In the genomic region with DNA sequence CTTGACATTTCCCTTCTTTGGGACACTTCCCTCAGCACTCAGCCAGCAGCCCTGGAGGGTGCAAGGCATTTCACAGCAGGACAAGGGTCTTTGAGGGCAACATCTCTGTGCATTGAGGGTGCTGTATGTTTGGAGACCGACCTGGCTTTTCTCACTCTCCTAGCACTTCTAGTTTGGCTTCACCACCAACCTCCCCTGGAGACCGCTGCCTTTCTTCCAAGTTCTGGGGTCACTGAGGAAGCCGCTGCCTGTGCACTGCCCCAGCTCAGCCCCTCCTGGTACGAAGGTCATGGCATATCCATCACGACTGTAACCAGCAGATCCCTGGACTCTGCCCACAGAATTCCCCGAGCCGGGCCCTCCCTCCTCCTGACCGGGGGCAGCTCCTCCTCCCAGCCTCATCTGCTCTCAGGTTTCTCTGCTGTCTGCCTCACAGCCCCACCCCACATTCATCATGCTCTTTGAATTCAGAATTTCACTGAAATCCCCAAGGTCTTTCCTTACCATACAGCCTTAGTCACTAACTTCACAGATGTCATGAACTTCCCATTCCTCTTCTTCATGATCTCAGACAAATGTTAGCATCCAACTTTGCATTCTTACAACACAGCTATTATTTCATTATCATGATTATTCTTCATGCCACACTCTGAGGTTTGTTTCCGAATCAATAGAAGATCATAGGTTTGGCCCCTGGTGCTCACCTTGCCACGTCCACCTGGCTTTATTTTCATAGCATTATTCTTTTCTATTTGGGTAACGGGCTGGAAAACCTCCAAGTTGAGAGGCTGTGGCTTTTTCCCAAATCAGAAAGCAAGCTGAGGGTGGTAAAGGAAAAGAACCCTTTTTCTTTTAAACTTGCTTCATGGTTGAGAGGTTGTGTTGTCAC, we compare ENCODE assay signal across 1 cellular context.
A peak's percentile ranks its signal among the peaks of the same experiment; 100 is the strongest.
TF ChIP-seq lines count a peak whose summit lies in the region.

No MANE protein-coding gene starts in this region.

TF ChIP-seq in HepG2, 621 proteins besides CTCF, POLR2A, EP300 and RAD21 (continued from another document and continues in another):
- TF ChIP-seq, protein P1, sequence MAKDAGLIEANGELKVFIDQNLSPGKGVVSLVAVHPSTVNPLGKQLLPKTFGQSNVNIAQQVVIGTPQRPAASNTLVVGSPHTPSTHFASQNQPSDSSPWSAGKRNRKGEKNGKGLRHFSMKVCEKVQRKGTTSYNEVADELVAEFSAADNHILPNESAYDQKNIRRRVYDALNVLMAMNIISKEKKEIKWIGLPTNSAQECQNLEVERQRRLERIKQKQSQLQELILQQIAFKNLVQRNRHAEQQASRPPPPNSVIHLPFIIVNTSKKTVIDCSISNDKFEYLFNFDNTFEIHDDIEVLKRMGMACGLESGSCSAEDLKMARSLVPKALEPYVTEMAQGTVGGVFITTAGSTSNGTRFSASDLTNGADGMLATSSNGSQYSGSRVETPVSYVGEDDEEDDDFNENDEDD (CRISPR knock-in tag; IDR thresholded peaks at IDR 0.05; ENCODE audit: borderline replicate concordance), result no peak
- TF ChIP-seq, protein P2, sequence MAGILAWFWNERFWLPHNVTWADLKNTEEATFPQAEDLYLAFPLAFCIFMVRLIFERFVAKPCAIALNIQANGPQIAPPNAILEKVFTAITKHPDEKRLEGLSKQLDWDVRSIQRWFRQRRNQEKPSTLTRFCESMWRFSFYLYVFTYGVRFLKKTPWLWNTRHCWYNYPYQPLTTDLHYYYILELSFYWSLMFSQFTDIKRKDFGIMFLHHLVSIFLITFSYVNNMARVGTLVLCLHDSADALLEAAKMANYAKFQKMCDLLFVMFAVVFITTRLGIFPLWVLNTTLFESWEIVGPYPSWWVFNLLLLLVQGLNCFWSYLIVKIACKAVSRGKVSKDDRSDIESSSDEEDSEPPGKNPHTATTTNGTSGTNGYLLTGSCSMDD (CRISPR knock-in tag; IDR thresholded peaks at IDR 0.05), result no peak
- TF ChIP-seq HDAC6 (IDR thresholded peaks at IDR 0.05; ENCODE audit: low read depth, low read length), result no peak
- TF ChIP-seq, protein P3, sequence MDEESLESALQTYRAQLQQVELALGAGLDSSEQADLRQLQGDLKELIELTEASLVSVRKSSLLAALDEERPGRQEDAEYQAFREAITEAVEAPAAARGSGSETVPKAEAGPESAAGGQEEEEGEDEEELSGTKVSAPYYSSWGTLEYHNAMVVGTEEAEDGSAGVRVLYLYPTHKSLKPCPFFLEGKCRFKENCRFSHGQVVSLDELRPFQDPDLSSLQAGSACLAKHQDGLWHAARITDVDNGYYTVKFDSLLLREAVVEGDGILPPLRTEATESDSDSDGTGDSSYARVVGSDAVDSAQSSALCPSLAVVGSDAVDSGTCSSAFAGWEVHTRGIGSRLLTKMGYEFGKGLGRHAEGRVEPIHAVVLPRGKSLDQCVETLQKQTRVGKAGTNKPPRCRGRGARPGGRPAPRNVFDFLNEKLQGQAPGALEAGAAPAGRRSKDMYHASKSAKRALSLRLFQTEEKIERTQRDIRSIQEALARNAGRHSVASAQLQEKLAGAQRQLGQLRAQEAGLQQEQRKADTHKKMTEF (CRISPR knock-in tag; IDR thresholded peaks at IDR 0.05), result peak; percentile 36; the same call in 1 of the 2 replicates
- peak; percentile 36 to 62; a peak in 1 of 4 replicates for TF ChIP-seq NR2F1 (CRISPR knock-in tag; IDR thresholded peaks at IDR 0.05)
- 0 out of 2 replicates have a peak, but pooled peaks have one; percentile 45 for TF ChIP-seq TGIF2 (CRISPR knock-in tag; IDR thresholded peaks at IDR 0.05)
- 0 out of 2 replicates have a peak, but pooled peaks have one; percentile 9 for TF ChIP-seq DPF2 (CRISPR knock-in tag; IDR thresholded peaks at IDR 0.05; ENCODE audit: borderline replicate concordance, low read depth)
- TF ChIP-seq, protein P4, sequence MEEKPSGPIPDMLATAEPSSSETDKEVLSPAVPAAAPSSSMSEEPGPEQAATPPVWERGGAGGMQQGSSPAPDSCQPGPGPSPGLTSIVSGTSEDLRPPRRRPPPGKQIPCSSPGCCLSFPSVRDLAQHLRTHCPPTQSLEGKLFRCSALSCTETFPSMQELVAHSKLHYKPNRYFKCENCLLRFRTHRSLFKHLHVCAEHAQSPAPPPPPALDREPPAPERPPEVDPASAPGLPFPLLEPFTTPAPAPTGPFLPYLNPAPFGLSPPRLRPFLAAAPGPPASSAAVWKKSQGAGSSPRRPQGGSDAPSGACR (CRISPR knock-in tag; IDR thresholded peaks at IDR 0.05), result peak; percentile 62; the same call in 1 of the 2 replicates
- TF ChIP-seq MIER3 (CRISPR knock-in tag; IDR thresholded peaks at IDR 0.05; ENCODE audit: borderline replicate concordance), result no peak
- peak; percentile 91 for TF ChIP-seq SIX1 (CRISPR knock-in tag; IDR thresholded peaks at IDR 0.05; ENCODE audit: borderline replicate concordance)
- TF ChIP-seq, protein P5, sequence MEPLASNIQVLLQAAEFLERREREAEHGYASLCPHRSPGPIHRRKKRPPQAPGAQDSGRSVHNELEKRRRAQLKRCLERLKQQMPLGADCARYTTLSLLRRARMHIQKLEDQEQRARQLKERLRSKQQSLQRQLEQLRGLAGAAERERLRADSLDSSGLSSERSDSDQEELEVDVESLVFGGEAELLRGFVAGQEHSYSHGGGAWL (CRISPR knock-in tag; IDR thresholded peaks at IDR 0.05), result no peak
- 0 out of 2 replicates have a peak, but pooled peaks have one; percentile 46 for TF ChIP-seq ARHGAP35 (CRISPR knock-in tag; IDR thresholded peaks at IDR 0.05; ENCODE audit: borderline replicate concordance)
- TF ChIP-seq ZNF670 (CRISPR knock-in tag; IDR thresholded peaks at IDR 0.05; ENCODE audit: borderline replicate concordance), result 0 out of 2 replicates have a peak, but pooled peaks have one; percentile 68
- TF ChIP-seq TARDBP (CRISPR knock-in tag; IDR thresholded peaks at IDR 0.05), result peak; percentile 60; the same call in 1 of the 2 replicates
- TF ChIP-seq SRSF9 (IDR thresholded peaks at IDR 0.05; ENCODE audit: borderline replicate concordance, insufficient read depth, low read depth, low read length, poor library complexity, severe bottlenecking), result no peak
- TF ChIP-seq SNAPC2 (CRISPR knock-in tag; IDR thresholded peaks at IDR 0.05), result no peak
- TF ChIP-seq TBL1XR1 (IDR thresholded peaks at IDR 0.05; ENCODE audit: borderline replicate concordance, low read length, partially characterized antibody), result no peak
- 0 out of 2 replicates have a peak, but pooled peaks have one; percentile 29 for TF ChIP-seq TCF7 (IDR thresholded peaks at IDR 0.05; ENCODE audit: low read depth)
- peak; percentile 78 for TF ChIP-seq HOXD1 (CRISPR knock-in tag; IDR thresholded peaks at IDR 0.05)
- TF ChIP-seq, protein P6, sequence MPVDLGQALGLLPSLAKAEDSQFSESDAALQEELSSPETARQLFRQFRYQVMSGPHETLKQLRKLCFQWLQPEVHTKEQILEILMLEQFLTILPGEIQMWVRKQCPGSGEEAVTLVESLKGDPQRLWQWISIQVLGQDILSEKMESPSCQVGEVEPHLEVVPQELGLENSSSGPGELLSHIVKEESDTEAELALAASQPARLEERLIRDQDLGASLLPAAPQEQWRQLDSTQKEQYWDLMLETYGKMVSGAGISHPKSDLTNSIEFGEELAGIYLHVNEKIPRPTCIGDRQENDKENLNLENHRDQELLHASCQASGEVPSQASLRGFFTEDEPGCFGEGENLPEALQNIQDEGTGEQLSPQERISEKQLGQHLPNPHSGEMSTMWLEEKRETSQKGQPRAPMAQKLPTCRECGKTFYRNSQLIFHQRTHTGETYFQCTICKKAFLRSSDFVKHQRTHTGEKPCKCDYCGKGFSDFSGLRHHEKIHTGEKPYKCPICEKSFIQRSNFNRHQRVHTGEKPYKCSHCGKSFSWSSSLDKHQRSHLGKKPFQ (CRISPR knock-in tag; IDR thresholded peaks at IDR 0.05; ENCODE audit: insufficient replicate concordance), result no peak
- no peak for TF ChIP-seq MAFF (IDR thresholded peaks at IDR 0.05; ENCODE audit: low read depth, low read length)
- TF ChIP-seq ELF1 (CRISPR knock-in tag; IDR thresholded peaks at IDR 0.05), result 0 out of 2 replicates have a peak, but pooled peaks have one; percentile 6
- TF ChIP-seq IKZF1 (IDR thresholded peaks at IDR 0.05), result no peak
- peak; percentile 27; the same call in 1 of the 2 replicates for TF ChIP-seq ZNF264 (CRISPR knock-in tag; IDR thresholded peaks at IDR 0.05)
- no peak for TF ChIP-seq CENPX (CRISPR knock-in tag; IDR thresholded peaks at IDR 0.05)
- TF ChIP-seq ZNF746 (CRISPR knock-in tag; IDR thresholded peaks at IDR 0.05), result peak; percentile 95
- TF ChIP-seq DNMT3B (CRISPR knock-in tag; conservative IDR thresholded peaks at IDR 0.05), result no peak
- TF ChIP-seq NKX3-1 (CRISPR knock-in tag; IDR thresholded peaks at IDR 0.05), result no peak
- no peak for TF ChIP-seq SMARCC2 (IDR thresholded peaks at IDR 0.05)
- no peak for TF ChIP-seq ZNF121 (CRISPR knock-in tag; IDR thresholded peaks at IDR 0.05)
- no peak for TF ChIP-seq MZF1 (CRISPR knock-in tag; IDR thresholded peaks at IDR 0.05; ENCODE audit: borderline replicate concordance)
- TF ChIP-seq MTF2 (CRISPR knock-in tag; IDR thresholded peaks at IDR 0.05; ENCODE audit: borderline replicate concordance), result peak; percentile 55; the same call in 1 of the 2 replicates
- no peak for TF ChIP-seq ATM (IDR thresholded peaks at IDR 0.05; ENCODE audit: borderline replicate concordance)
- TF ChIP-seq ZFP1 (CRISPR knock-in tag; IDR thresholded peaks at IDR 0.05), result no peak
- no peak for TF ChIP-seq ZNF329 (CRISPR knock-in tag; IDR thresholded peaks at IDR 0.05; ENCODE audit: low read depth)
- TF ChIP-seq POLR2AphosphoS5 (IDR thresholded peaks at IDR 0.05; ENCODE audit: low read depth, low read length), result peak; percentile 76
- TF ChIP-seq, protein P7, sequence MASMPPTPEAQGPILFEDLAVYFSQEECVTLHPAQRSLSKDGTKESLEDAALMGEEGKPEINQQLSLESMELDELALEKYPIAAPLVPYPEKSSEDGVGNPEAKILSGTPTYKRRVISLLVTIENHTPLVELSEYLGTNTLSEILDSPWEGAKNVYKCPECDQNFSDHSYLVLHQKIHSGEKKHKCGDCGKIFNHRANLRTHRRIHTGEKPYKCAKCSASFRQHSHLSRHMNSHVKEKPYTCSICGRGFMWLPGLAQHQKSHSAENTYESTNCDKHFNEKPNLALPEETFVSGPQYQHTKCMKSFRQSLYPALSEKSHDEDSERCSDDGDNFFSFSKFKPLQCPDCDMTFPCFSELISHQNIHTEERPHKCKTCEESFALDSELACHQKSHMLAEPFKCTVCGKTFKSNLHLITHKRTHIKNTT (CRISPR knock-in tag; IDR thresholded peaks at IDR 0.05), result no peak
- TF ChIP-seq ZNF556 (CRISPR knock-in tag; IDR thresholded peaks at IDR 0.05; ENCODE audit: borderline replicate concordance), result 0 out of 2 replicates have a peak, but pooled peaks have one; percentile 10
- TF ChIP-seq ZNF207 (IDR thresholded peaks at IDR 0.05; ENCODE audit: borderline replicate concordance), result no peak
- TF ChIP-seq, protein P8, sequence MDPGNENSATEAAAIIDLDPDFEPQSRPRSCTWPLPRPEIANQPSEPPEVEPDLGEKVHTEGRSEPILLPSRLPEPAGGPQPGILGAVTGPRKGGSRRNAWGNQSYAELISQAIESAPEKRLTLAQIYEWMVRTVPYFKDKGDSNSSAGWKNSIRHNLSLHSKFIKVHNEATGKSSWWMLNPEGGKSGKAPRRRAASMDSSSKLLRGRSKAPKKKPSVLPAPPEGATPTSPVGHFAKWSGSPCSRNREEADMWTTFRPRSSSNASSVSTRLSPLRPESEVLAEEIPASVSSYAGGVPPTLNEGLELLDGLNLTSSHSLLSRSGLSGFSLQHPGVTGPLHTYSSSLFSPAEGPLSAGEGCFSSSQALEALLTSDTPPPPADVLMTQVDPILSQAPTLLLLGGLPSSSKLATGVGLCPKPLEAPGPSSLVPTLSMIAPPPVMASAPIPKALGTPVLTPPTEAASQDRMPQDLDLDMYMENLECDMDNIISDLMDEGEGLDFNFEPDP (CRISPR knock-in tag; conservative IDR thresholded peaks at IDR 0.05), result 0 out of 2 replicates have a peak, but pooled peaks have one; percentile 55
- TF ChIP-seq SOX5 (CRISPR knock-in tag; IDR thresholded peaks at IDR 0.05; ENCODE audit: borderline replicate concordance), result peak; percentile 25; the same call in 1 of the 2 replicates
- TF ChIP-seq FOSL2 (CRISPR knock-in tag; IDR thresholded peaks at IDR 0.05), result peak; percentile 52
- peak; percentile 69; the same call in 1 of the 2 replicates for TF ChIP-seq ZNF160 (CRISPR knock-in tag; IDR thresholded peaks at IDR 0.05)
- peak; percentile 73 for TF ChIP-seq ZNF772 (CRISPR knock-in tag; IDR thresholded peaks at IDR 0.05)
- TF ChIP-seq ZNF878 (CRISPR knock-in tag; IDR thresholded peaks at IDR 0.05), result 0 out of 2 replicates have a peak, but pooled peaks have one; percentile 20
- TF ChIP-seq, protein P9, sequence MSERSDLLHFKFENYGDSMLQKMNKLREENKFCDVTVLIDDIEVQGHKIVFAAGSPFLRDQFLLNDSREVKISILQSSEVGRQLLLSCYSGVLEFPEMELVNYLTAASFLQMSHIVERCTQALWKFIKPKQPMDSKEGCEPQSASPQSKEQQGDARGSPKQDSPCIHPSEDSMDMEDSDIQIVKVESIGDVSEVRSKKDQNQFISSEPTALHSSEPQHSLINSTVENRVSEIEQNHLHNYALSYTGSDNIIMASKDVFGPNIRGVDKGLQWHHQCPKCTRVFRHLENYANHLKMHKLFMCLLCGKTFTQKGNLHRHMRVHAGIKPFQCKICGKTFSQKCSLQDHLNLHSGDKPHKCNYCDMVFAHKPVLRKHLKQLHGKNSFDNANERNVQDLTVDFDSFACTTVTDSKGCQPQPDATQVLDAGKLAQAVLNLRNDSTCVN (CRISPR knock-in tag; IDR thresholded peaks at IDR 0.05; ENCODE audit: borderline replicate concordance), result no peak
- TF ChIP-seq ZNF550 (CRISPR knock-in tag; IDR thresholded peaks at IDR 0.05; ENCODE audit: borderline replicate concordance), result no peak
- peak; percentile 84 for TF ChIP-seq POGZ (CRISPR knock-in tag; IDR thresholded peaks at IDR 0.05)
- peak; percentile 93 for TF ChIP-seq MEIS2 (CRISPR knock-in tag; IDR thresholded peaks at IDR 0.05)
- no peak for TF ChIP-seq ZNF549 (CRISPR knock-in tag; IDR thresholded peaks at IDR 0.05)
- TF ChIP-seq, protein P10, sequence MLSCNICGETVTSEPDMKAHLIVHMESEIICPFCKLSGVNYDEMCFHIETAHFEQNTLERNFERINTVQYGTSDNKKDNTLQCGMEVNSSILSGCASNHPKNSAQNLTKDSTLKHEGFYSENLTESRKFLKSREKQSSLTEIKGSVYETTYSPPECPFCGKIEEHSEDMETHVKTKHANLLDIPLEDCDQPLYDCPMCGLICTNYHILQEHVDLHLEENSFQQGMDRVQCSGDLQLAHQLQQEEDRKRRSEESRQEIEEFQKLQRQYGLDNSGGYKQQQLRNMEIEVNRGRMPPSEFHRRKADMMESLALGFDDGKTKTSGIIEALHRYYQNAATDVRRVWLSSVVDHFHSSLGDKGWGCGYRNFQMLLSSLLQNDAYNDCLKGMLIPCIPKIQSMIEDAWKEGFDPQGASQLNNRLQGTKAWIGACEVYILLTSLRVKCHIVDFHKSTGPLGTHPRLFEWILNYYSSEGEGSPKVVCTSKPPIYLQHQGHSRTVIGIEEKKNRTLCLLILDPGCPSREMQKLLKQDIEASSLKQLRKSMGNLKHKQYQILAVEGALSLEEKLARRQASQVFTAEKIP (CRISPR knock-in tag; IDR thresholded peaks at IDR 0.05; ENCODE audit: borderline replicate concordance), result no peak
- TF ChIP-seq ATF7-NPFF (CRISPR knock-in tag; IDR thresholded peaks at IDR 0.05; ENCODE audit: low read depth), result no peak
